Comparison of ENCODE assay signal across 10 cellular contexts in the genomic region with DNA sequence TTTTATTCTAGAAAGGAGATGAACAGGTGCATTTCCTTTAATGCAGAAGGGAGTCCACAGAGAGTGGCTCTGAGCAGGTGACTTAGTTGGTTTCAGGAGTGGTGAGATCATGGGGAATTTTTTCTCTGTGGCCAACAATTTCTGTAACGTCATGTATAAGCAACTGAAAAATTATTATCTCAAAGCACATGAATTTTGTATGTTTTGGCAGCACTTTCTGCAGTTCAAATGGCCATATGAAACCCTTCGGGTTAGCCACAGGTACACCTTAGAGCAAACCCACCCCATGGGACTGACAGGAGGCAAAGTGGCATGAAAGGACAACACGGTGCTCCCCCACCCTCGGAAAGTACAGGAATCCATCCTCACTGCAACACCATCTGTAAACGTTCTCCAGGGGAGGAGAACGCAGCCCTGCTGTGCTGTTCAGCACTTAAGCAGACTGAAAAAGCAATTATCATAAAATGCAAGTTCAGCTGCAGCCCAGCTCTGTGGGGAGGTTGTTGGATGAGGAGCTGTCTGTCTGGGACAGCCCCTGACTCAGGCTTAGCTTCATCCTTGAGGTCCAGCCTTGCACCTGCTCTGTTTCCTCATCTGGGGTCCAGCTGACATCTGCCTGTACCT. TPM values are rescaled to one million over a fixed set of nuclear protein-coding genes. Genes with fewer than 3 reads are reported as not detected.
A peak's percentile ranks its signal among the peaks of the same experiment; 100 is the strongest.
DNase-seq lines count a peak whose midpoint lies in the region; ATAC-seq and TF ChIP-seq lines count a peak whose summit lies in the region.
"Had no signal": no experiment of that assay in that cellular context is flagged by ENCODE, and none has a peak within 500 bp of the region (broad histone marks: within the 10 kb centered on the region; RNA-seq: fewer than 3 reads in every experiment).

No MANE protein-coding gene starts in this region.

- peak; percentile 40 for TF ChIP-seq POLR2A in GM18951 (IDR thresholded peaks at IDR 0.05; ENCODE audit: extremely low read depth, insufficient read depth, insufficient read length)

- no peaks in the 10 kb centered on the region for H3K36me3 Mint-ChIP-seq in endodermal cell (ENCODE audit: low read depth)
- H3K36me3 Mint-ChIP-seq: T-cell had no signal

- H3K9me3 Mint-ChIP-seq in endodermal cell = no peaks in the 10 kb centered on the region
- H3K9me3 Mint-ChIP-seq: T-cell had no signal

- DNase-seq in endodermal cell (no peak), dermis blood vessel endothelial cell (no peak), psoas muscle (no peak), SHP77 (lab: John Stamatoyannopoulos, UW) (no peak)
- DNase-seq: NCI-H1105 treated with DMSO at 0.1 percent for 48 hours; stimulated activated CD8-positive, alpha-beta memory T cell treated with anti-CD3 and anti-CD28 coated beads, Interleukin-4, amount 100 ng/mL, for 48 hours; T-cell had no signal

- H3K27ac Mint-ChIP-seq in endodermal cell = no peak overlapping the region
- H3K27ac Mint-ChIP-seq: T-cell had no signal

- H3K4me3 Mint-ChIP-seq in endodermal cell = no peak overlapping the region
- H3K4me3 Mint-ChIP-seq: T-cell had no signal

- H3K9ac ChIP-seq in endodermal cell (ENCODE audit: extremely low read depth, low read length, poor library complexity, severe bottlenecking) = peak overlapping the region; percentile 3

- H3K4me1 Mint-ChIP-seq in endodermal cell = no peaks in the 10 kb centered on the region
- H3K4me1 Mint-ChIP-seq: T-cell had no signal

- WGBS in endodermal cell (ENCODE audit: insufficient coverage in 1 of 2, insufficient read length in 1 of 2), 2 experiments = 71 to 76% methylated on average over 5 to 6 of the region's 6 CpGs
- WGBS in psoas muscle, 3 donors = 18 to 29% (median 25%) methylated on average over 6 of the region's 6 CpGs

- H3K27ac ChIP-seq in endodermal cell (ENCODE audit: low read depth, low read length) (no peak overlapping the region), psoas muscle (no peak overlapping the region)

- H3K4me3 ChIP-seq in endodermal cell (ENCODE audit: low read length) (no peak overlapping the region), psoas muscle (no peak overlapping the region)

- H3K27me3 ChIP-seq in endodermal cell (ENCODE audit: control insufficient read depth, insufficient read depth, low read length, poor library complexity, severe bottlenecking) = no peaks in the 10 kb centered on the region
- H3K27me3 ChIP-seq in psoas muscle (ENCODE audit: insufficient read depth in 3 of 3, low read length in 2 of 3) = peaks cover 0 to 28% (median 2%) of the 10 kb centered on the region in 3 donors

- H3K36me3 ChIP-seq in endodermal cell (ENCODE audit: control insufficient read depth, insufficient read depth, low read length) = no peaks in the 10 kb centered on the region
- H3K36me3 ChIP-seq in psoas muscle (ENCODE audit: insufficient read depth in 1 of 2, low read depth in 1 of 2) = no peaks in the 10 kb centered on the region

- H3K4me1 ChIP-seq in endodermal cell (ENCODE audit: control insufficient read depth, insufficient read depth, low read length) (no peaks in the 10 kb centered on the region), psoas muscle (no peaks in the 10 kb centered on the region)

- ATAC-seq in GM21529 (IDR thresholded peaks at IDR 0.05; ENCODE audit: unreplicated experiment) (peak; percentile 76), HG03280 (IDR thresholded peaks at IDR 0.05; ENCODE audit: unreplicated experiment) (peak; percentile 67), psoas muscle (no peak)
- ATAC-seq: T-cell had no signal

- in situ Hi-C loops in GM18951 (cut with MboI; ENCODE audit: low sequenced_read_pairs, unreplicated experiment) = no loop called here

- intact Hi-C loops in psoas muscle (cut with DNase I) = no loop called here

- H3K27me3 Mint-ChIP-seq in endodermal cell (ENCODE audit: insufficient read depth) = no peaks in the 10 kb centered on the region

- TF ChIP-seq CTCF in endodermal cell (conservative IDR thresholded peaks at IDR 0.05) (no peak), psoas muscle (IDR thresholded peaks at IDR 0.05) (no peak)

- H3K9me3 ChIP-seq in endodermal cell (ENCODE audit: control insufficient read depth, low read length) = no peaks in the 10 kb centered on the region
- no peaks in the 10 kb centered on the region for H3K9me3 ChIP-seq in psoas muscle

RNA-seq across cellular contexts. Expression of a gene that starts 55.8 kb away (rescaled TPM):
- not detected for total RNA-seq in endodermal cell
- polyA plus RNA-seq in endodermal cell (2013, experiment 1 of 2) = not detected
- polyA plus RNA-seq in endodermal cell (2013, experiment 2 of 2) = not detected
- 0.09 and 0.34 TPM in 2 replicates for total RNA-seq in dermis blood vessel endothelial cell
- not detected for total RNA-seq in psoas muscle
- polyA plus RNA-seq in psoas muscle = under 1 TPM; 0.04 to 0.31 (median 0.07) TPM
- total RNA-seq: T-cell had no signal

Comparison
In these comparisons a context has a peak if more than half of its experiments do, and no peak if none do; other contexts are left out.
1. ATAC-seq: peak in GM21529 (single experiment) and HG03280 (single experiment); none in psoas muscle (0 of 4).